In the genomic region with DNA sequence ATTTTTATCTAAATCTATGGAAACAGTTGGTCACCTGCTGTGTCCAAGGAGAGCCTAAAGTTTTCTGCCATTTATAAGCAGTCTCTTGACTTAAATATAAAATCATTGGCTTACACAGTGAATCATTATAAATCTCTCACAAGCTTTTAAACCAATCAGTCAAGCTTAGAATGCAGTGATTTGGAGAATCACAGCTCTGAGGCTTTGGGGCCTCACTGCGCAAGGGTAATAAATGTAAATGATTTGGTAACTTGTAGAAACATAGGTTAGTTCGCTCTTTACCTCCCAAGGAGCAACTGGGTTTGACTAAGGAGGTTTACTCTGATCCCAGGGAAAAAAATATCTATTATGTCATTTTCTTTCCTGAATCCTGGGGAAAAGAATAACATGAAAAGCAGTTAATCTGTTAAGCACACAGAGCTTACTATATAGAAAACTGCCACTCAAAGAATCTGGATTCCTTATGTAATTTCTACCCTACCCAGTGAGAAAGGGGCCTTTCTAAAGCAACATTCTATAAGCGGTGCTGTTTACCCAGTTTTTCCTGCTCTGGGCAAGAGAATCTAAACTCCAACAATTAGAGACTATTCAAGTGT, we compare ENCODE assay signal across 28 cellular contexts.
"Had no signal": no experiment of that assay in that cellular context is flagged by ENCODE, and none has a peak within 500 bp of the region (broad histone marks: within the 10 kb centered on the region; RNA-seq: fewer than 3 reads in every experiment).

No MANE protein-coding gene starts in this region.

- H2AFZ ChIP-seq: PC-9 had no signal

- H3K4me3 ChIP-seq: MG63, PC-9 had no signal

- DNase-seq: activated CD4-positive, alpha-beta T cell treated with anti-CD3 and anti-CD28 coated beads for 36 hours; activated CD4-positive, alpha-beta T cell treated with anti-CD3 and anti-CD28 coated beads, Interleukin-2, amount 10 ng/mL, durations not matched to agents 7 days and 5 days; activated CD4-positive, alpha-beta T cell treated with anti-CD3 and anti-CD28 coated beads, Interleukin-2, amount 50 U/mL, for 48 hours; activated CD8-positive, alpha-beta T cell treated with anti-CD3 and anti-CD28 coated beads, Interleukin-2, amount 10 ng/mL, durations not matched to agents 7 days and 5 days; activated gamma-delta T cell treated with Interleukin-2 at 50 U/mL for 16 hours; activated naive CD4-positive, alpha-beta T cell treated with anti-CD3 and anti-CD28 coated beads, Interleukin-2, amount 10 ng/mL, durations not matched to agents 7 days and 5 days; activated naive CD8-positive, alpha-beta T cell treated with anti-CD3 and anti-CD28 coated beads, Interleukin-2, amount 50 U/mL, for 24 hours; activated T-cell treated with anti-CD3 and anti-CD28 coated beads, Interleukin-2, amount 50 U/mL, for 24 hours; anterior cingulate cortex; caudate nucleus; Kasumi-1; KG1; MG63; NCI-H1048; NCI-H1105 treated with DMSO at 0.1 percent for 48 hours; NCI-H1436; NCI-H1694; NCI-H1930; NCI-H2081 treated with DMSO at 0.1 percent for 48 hours; NCI-H226; NCI-H446 treated with DMSO at 0.1 percent for 48 hours; NCI-H524; NCI-H69; NK-92 treated with Interleukin-12 subunit alpha and Interleukin-12 subunit beta, amount 100 ng/mL, for 24 hours; PC-9; SIG-M5; T1000 had no signal

- H3K27me3 ChIP-seq: MG63 had no signal

- H3K27ac ChIP-seq: PC-9, RWPE1 had no signal

- H3K36me3 ChIP-seq: MG63 had no signal

- H3K9me3 ChIP-seq: MG63 had no signal
